ENCODE assay signal across 30 cellular contexts in genomic region chr4:10342866-10343265, GRCh38.
"Had no signal": no experiment of that assay in that cellular context is flagged by ENCODE, and none has a peak within 500 bp of the region (broad histone marks: within the 10 kb centered on the region; RNA-seq: fewer than 3 reads in every experiment).

No MANE protein-coding gene starts in this region.

- H3K9ac ChIP-seq: KMS-11 had no signal

- H3K4me3 ChIP-seq: PC-9, SJCRH30, SK-N-MC had no signal

- H3K36me3 ChIP-seq: SJCRH30 had no signal

- H3K9me3 ChIP-seq: SJCRH30 had no signal

- H2AFZ ChIP-seq: PC-9 had no signal

- H3K27ac ChIP-seq: KMS-11, PC-9, RWPE1, SJCRH30, SK-N-MC had no signal

- H3K4me2 ChIP-seq: KMS-11, PC-9 had no signal

- ATAC-seq: Panc1, Right ventricle myocardium inferior, SK-N-SH treated with all-trans-retinoic acid at 6 μM for 48 hours had no signal

- DNase-seq: Karpas-422, KBM-7, MM.1S, MV-4-11, NCI-H1092, NCI-H1105, NCI-H1417 treated with DMSO at 0.1 percent for 48 hours, NCI-H1436 treated with DMSO at 0.1 percent for 48 hours, NCI-H1694 treated with DMSO at 0.1 percent for 48 hours, NCI-H187 treated with DMSO at 0.1 percent for 48 hours, NCI-H2029, NCI-H2081, NCI-H2171 treated with DMSO at 0.1 percent for 48 hours, NCI-H2227 treated with DMSO at 0.1 percent for 48 hours, NCI-H345, NCI-H446, NCI-H510A treated with DMSO at 0.1 percent for 48 hours, NCI-H524 treated with DMSO at 0.1 percent for 48 hours, NCI-H526 treated with DMSO at 0.1 percent for 48 hours, NCI-H774, PC-9, SHP77, SIG-M5 had no signal
